ENCODE assay signal across 23 cellular contexts in genomic region chr18:24629926-24630325, GRCh38.
"Had no signal": no experiment of that assay in that cellular context is flagged by ENCODE, and none has a peak within 500 bp of the region (broad histone marks: within the 10 kb centered on the region; RNA-seq: fewer than 3 reads in every experiment).

No MANE protein-coding gene starts in this region.

- H3K27me3 ChIP-seq: esophagus muscularis mucosa, foreskin keratinocyte, heart right ventricle, tibial nerve, upper lobe of left lung had no signal

- ATAC-seq: foreskin keratinocyte; lower lobe of right lung; naive thymus-derived CD8-positive, alpha-beta T cell; psoas muscle; stimulated activated naive B cell treated with anti-CD40 and anti-IgM and Interleukin-4, amounts not matched to agents 10 μg/mL and 1 μg/mL and 100 μg/mL, for 72 hours had no signal

- H3K4me1 ChIP-seq: foreskin keratinocyte, psoas muscle had no signal

- DNase-seq: dermis blood vessel endothelial cell; effector memory CD4-positive, alpha-beta T cell; foreskin keratinocyte; glutamatergic neuron; heart right ventricle; hippocampal formation; left cardiac atrium; left ventricle myocardium inferior; lower lobe of right lung; naive thymus-derived CD8-positive, alpha-beta T cell; nephron progenitor cell; nucleus accumbens; posterior cingulate gyrus; psoas muscle; small intestine; stimulated activated CD4-positive, alpha-beta T cell treated with anti-CD3 and anti-CD28 coated beads, Interleukin-15, amount 100 ng/mL, for 24 hours; stimulated activated CD4-positive, alpha-beta T cell treated with anti-CD3 and anti-CD28 coated beads, Interleukin-2, amount 100 ng/mL, for 48 hours; stimulated activated naive B cell treated with anti-CD40 and anti-IgM and Interleukin-4, amounts not matched to agents 10 μg/mL and 1 μg/mL and 100 μg/mL, for 72 hours; upper lobe of left lung had no signal

- H3K4me3 ChIP-seq: coronary artery, esophagus muscularis mucosa, heart right ventricle, left ventricle myocardium inferior, lower lobe of right lung, psoas muscle, thoracic aorta, tibial nerve, upper lobe of left lung had no signal

- H3K27ac ChIP-seq: coronary artery, esophagus muscularis mucosa, foreskin keratinocyte, left ventricle myocardium inferior, lower lobe of right lung, psoas muscle, thoracic aorta, tibial nerve, upper lobe of left lung had no signal

- H3K9me3 ChIP-seq: esophagus muscularis mucosa, heart right ventricle, left ventricle myocardium inferior, lower lobe of right lung, psoas muscle, thoracic aorta, tibial nerve, upper lobe of left lung had no signal
